Comparison of ENCODE assay signal across 1 cellular context in genomic region chr2:196170681-196171247, GRCh38.
A peak's percentile ranks its signal among the peaks of the same experiment; 100 is the strongest.
TF ChIP-seq lines count a peak whose summit lies in the region.

No MANE protein-coding gene starts in this region.

TF ChIP-seq in HepG2, 621 proteins besides CTCF, POLR2A, EP300 and RAD21 (continued from another document and continues in another):
- no peak for TF ChIP-seq ARID3A (IDR thresholded peaks at IDR 0.05; ENCODE audit: low read depth, low read length)
- no peak for TF ChIP-seq ZNF205 (CRISPR knock-in tag; IDR thresholded peaks at IDR 0.05)
- TF ChIP-seq BCL6 (CRISPR knock-in tag; IDR thresholded peaks at IDR 0.05): no peak
- TF ChIP-seq, protein P1, sequence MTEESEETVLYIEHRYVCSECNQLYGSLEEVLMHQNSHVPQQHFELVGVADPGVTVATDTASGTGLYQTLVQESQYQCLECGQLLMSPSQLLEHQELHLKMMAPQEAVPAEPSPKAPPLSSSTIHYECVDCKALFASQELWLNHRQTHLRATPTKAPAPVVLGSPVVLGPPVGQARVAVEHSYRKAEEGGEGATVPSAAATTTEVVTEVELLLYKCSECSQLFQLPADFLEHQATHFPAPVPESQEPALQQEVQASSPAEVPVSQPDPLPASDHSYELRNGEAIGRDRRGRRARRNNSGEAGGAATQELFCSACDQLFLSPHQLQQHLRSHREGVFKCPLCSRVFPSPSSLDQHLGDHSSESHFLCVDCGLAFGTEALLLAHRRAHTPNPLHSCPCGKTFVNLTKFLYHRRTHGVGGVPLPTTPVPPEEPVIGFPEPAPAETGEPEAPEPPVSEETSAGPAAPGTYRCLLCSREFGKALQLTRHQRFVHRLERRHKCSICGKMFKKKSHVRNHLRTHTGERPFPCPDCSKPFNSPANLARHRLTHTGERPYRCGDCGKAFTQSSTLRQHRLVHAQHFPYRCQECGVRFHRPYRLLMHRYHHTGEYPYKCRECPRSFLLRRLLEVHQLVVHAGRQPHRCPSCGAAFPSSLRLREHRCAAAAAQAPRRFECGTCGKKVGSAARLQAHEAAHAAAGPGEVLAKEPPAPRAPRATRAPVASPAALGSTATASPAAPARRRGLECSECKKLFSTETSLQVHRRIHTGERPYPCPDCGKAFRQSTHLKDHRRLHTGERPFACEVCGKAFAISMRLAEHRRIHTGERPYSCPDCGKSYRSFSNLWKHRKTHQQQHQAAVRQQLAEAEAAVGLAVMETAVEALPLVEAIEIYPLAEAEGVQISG (CRISPR knock-in tag; IDR thresholded peaks at IDR 0.05): no peak
- peak; percentile 71; the same call in 1 of the 2 replicates for TF ChIP-seq EED (CRISPR knock-in tag; IDR thresholded peaks at IDR 0.05)
- no peak for TF ChIP-seq ZNF318 (CRISPR knock-in tag; IDR thresholded peaks at IDR 0.05)
- no peak for TF ChIP-seq ZNF329 (CRISPR knock-in tag; IDR thresholded peaks at IDR 0.05; ENCODE audit: low read depth)
- TF ChIP-seq ZNF770 (CRISPR knock-in tag; IDR thresholded peaks at IDR 0.05): 0 out of 2 replicates have a peak, but pooled peaks have one; percentile 12
- TF ChIP-seq CBX2 (IDR thresholded peaks at IDR 0.05; ENCODE audit: low read depth, low read length): peak; percentile 59; the same call in 1 of the 2 replicates
- peak; percentile 77; the same call in 1 of the 2 replicates for TF ChIP-seq CBX2 (CRISPR knock-in tag; IDR thresholded peaks at IDR 0.05; ENCODE audit: low read depth)
- TF ChIP-seq HNRNPLL (IDR thresholded peaks at IDR 0.05; ENCODE audit: low read depth, low read length, poor library complexity, severe bottlenecking): no peak
- TF ChIP-seq SRF (IDR thresholded peaks at IDR 0.05; ENCODE audit: low read depth, low read length): no peak
- TF ChIP-seq, protein P2, sequence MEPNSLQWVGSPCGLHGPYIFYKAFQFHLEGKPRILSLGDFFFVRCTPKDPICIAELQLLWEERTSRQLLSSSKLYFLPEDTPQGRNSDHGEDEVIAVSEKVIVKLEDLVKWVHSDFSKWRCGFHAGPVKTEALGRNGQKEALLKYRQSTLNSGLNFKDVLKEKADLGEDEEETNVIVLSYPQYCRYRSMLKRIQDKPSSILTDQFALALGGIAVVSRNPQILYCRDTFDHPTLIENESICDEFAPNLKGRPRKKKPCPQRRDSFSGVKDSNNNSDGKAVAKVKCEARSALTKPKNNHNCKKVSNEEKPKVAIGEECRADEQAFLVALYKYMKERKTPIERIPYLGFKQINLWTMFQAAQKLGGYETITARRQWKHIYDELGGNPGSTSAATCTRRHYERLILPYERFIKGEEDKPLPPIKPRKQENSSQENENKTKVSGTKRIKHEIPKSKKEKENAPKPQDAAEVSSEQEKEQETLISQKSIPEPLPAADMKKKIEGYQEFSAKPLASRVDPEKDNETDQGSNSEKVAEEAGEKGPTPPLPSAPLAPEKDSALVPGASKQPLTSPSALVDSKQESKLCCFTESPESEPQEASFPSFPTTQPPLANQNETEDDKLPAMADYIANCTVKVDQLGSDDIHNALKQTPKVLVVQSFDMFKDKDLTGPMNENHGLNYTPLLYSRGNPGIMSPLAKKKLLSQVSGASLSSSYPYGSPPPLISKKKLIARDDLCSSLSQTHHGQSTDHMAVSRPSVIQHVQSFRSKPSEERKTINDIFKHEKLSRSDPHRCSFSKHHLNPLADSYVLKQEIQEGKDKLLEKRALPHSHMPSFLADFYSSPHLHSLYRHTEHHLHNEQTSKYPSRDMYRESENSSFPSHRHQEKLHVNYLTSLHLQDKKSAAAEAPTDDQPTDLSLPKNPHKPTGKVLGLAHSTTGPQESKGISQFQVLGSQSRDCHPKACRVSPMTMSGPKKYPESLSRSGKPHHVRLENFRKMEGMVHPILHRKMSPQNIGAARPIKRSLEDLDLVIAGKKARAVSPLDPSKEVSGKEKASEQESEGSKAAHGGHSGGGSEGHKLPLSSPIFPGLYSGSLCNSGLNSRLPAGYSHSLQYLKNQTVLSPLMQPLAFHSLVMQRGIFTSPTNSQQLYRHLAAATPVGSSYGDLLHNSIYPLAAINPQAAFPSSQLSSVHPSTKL (CRISPR knock-in tag; IDR thresholded peaks at IDR 0.05): no peak
- no peak for TF ChIP-seq ZNF75D (CRISPR knock-in tag; IDR thresholded peaks at IDR 0.05; ENCODE audit: borderline replicate concordance)
- TF ChIP-seq ZBTB20 (CRISPR knock-in tag; IDR thresholded peaks at IDR 0.05; ENCODE audit: borderline replicate concordance, low read depth): no peak
- TF ChIP-seq, protein P3, sequence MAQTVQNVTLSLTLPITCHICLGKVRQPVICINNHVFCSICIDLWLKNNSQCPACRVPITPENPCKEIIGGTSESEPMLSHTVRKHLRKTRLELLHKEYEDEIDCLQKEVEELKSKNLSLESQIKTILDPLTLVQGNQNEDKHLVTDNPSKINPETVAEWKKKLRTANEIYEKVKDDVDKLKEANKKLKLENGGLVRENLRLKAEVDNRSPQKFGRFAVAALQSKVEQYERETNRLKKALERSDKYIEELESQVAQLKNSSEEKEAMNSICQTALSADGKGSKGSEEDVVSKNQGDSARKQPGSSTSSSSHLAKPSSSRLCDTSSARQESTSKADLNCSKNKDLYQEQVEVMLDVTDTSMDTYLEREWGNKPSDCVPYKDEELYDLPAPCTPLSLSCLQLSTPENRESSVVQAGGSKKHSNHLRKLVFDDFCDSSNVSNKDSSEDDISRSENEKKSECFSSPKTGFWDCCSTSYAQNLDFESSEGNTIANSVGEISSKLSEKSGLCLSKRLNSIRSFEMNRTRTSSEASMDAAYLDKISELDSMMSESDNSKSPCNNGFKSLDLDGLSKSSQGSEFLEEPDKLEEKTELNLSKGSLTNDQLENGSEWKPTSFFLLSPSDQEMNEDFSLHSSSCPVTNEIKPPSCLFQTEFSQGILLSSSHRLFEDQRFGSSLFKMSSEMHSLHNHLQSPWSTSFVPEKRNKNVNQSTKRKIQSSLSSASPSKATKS (CRISPR knock-in tag; IDR thresholded peaks at IDR 0.05): no peak
- TF ChIP-seq JARID2 (CRISPR knock-in tag; IDR thresholded peaks at IDR 0.05; ENCODE audit: insufficient replicate concordance): no peak
- 0 out of 2 replicates have a peak, but pooled peaks have one; percentile 71 for TF ChIP-seq ZNF225 (CRISPR knock-in tag; IDR thresholded peaks at IDR 0.05)
- TF ChIP-seq SPEN (CRISPR knock-in tag; IDR thresholded peaks at IDR 0.05; ENCODE audit: low read depth): no peak
- TF ChIP-seq ETS1 (CRISPR knock-in tag; IDR thresholded peaks at IDR 0.05): 0 out of 2 replicates have a peak, but pooled peaks have one; percentile 87
- no peak; the same call in 1 of the 2 replicates for TF ChIP-seq ARID2 (CRISPR knock-in tag; IDR thresholded peaks at IDR 0.05; ENCODE audit: borderline replicate concordance)
- TF ChIP-seq, protein P4, sequence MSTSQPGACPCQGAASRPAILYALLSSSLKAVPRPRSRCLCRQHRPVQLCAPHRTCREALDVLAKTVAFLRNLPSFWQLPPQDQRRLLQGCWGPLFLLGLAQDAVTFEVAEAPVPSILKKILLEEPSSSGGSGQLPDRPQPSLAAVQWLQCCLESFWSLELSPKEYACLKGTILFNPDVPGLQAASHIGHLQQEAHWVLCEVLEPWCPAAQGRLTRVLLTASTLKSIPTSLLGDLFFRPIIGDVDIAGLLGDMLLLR (CRISPR knock-in tag; IDR thresholded peaks at IDR 0.05): no peak
- no peak; the same call in 1 of the 2 replicates for TF ChIP-seq ZNF773 (CRISPR knock-in tag; IDR thresholded peaks at IDR 0.05; ENCODE audit: borderline replicate concordance)
- TF ChIP-seq, protein P5, sequence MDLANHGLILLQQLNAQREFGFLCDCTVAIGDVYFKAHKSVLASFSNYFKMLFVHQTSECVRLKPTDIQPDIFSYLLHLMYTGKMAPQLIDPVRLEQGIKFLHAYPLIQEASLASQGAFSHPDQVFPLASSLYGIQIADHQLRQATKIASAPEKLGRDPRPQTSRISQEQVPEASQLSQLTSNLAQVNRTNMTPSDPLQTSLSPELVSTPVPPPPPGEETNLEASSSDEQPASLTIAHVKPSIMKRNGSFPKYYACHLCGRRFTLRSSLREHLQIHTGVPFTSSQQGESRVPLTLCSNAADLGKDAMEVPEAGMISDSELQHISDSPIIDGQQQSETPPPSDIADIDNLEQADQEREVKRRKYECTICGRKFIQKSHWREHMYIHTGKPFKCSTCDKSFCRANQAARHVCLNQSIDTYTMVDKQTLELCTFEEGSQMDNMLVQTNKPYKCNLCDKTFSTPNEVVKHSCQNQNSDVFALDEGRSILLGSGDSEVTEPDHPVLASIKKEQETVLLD (CRISPR knock-in tag; IDR thresholded peaks at IDR 0.05; ENCODE audit: low read depth): no peak
- TF ChIP-seq ZNF136 (CRISPR knock-in tag; IDR thresholded peaks at IDR 0.05; ENCODE audit: low read depth): no peak
- no peak for TF ChIP-seq FOSL2 (CRISPR knock-in tag; IDR thresholded peaks at IDR 0.05)
